Comparison of ENCODE assay signal across 18 cellular contexts in the genomic region with DNA sequence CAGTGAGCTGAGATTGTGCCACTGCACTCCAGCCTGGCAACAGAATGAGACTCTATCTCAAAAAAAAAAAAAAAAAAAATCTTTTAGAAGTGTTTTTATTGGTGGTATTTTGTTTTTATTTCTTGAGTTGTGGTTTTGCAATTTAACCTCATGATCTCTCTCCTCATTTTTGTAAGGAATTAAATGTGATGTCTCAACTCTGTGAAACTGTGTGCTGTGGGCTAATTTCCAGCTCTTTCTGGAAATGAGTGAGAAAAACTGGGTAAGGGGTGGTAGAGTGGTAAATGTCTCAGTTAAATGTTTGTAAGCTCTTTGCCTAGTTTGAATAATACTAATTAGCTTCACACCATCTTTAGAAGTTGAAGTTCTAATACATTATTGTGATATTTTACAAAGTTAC. TPM values are rescaled to one million over a fixed set of nuclear protein-coding genes. Genes with fewer than 3 reads are reported as not detected.
A peak's percentile ranks its signal among the peaks of the same experiment; 100 is the strongest.
DNase-seq lines count a peak whose midpoint lies in the region; ATAC-seq and TF ChIP-seq lines count a peak whose summit lies in the region.
"Had no signal": no experiment of that assay in that cellular context is flagged by ENCODE, and none has a peak within 500 bp of the region (broad histone marks: within the 10 kb centered on the region; RNA-seq: fewer than 3 reads in every experiment).

No MANE protein-coding gene starts in this region.

- no peak overlapping the region for H3K4me3 Mint-ChIP-seq in activated CD4-positive, alpha-beta T cell treated with anti-CD3 and anti-CD28 coated beads for 36 hours

- CTCF ChIA-PET in activated CD4-positive, alpha-beta T cell treated with anti-CD3 and anti-CD28 coated beads for 36 hours (lab: Charles Lee): interaction anchor here (1.8 kb wide), 1 partner anchor 166 kb away, joined by 5 read pairs; no protein-coding TSS in a partner anchor

- in situ Hi-C loops in astrocyte of the spinal cord (cut with HindIII; ENCODE audit: low sequenced_read_pairs): no loop called here

- peak; percentile 19 for DNase-seq in GM03348 (ENCODE audit: low spot score)
- peak; percentile 33 for DNase-seq in astrocyte of the spinal cord (ENCODE audit: low read depth, low spot score)
- DNase-seq in fibroblast of the aortic adventitia (ENCODE audit: low read depth): peak; percentile 27
- DNase-seq in renal cortical epithelial cell (ENCODE audit: low read depth): peak; percentile 80
- DNase-seq in DMS79 (lab: John Stamatoyannopoulos, UW): no peak
- DNase-seq in cerebellar nuclear complex (lab: John Stamatoyannopoulos, UW): no peak
- no peak for DNase-seq in activated CD4-positive, alpha-beta T cell treated with anti-CD3 and anti-CD28 coated beads for 36 hours
- DNase-seq: COR-L47, EL, Karpas-422, NCI-H1417, NCI-H2029, NCI-H2171, NCI-H446, NCI-H69, PC-3, SJCRH30 had no signal

- H3K4me1 Mint-ChIP-seq in activated CD4-positive, alpha-beta T cell treated with anti-CD3 and anti-CD28 coated beads for 36 hours: no peaks in the 10 kb centered on the region

- H3K4me3 ChIP-seq in astrocyte of the spinal cord (ENCODE audit: low read depth, low read length) (no peak overlapping the region), fibroblast of the aortic adventitia (ENCODE audit: low read depth, low read length) (no peak overlapping the region)
- H3K4me3 ChIP-seq: SJCRH30 had no signal

- intact Hi-C loops in activated CD4-positive, alpha-beta T cell treated with anti-CD3 and anti-CD28 coated beads for 36 hours (cut with DNase I, micrococcal nuclease): no loop called here

- H3K9me3 Mint-ChIP-seq in activated CD4-positive, alpha-beta T cell treated with anti-CD3 and anti-CD28 coated beads for 36 hours (ENCODE audit: low read depth): no peaks in the 10 kb centered on the region

- H3K27me3 Mint-ChIP-seq in activated CD4-positive, alpha-beta T cell treated with anti-CD3 and anti-CD28 coated beads for 36 hours: no peaks in the 10 kb centered on the region

- no peak overlapping the region for H3K27ac Mint-ChIP-seq in activated CD4-positive, alpha-beta T cell treated with anti-CD3 and anti-CD28 coated beads for 36 hours

- POLR2A ChIA-PET in activated CD4-positive, alpha-beta T cell treated with anti-CD3 and anti-CD28 coated beads for 36 hours (lab: Charles Lee): no interaction called here

- no peak for TF ChIP-seq CTCF in astrocyte of the spinal cord (IDR thresholded peaks at IDR 0.05; ENCODE audit: low read depth, low read length)
- TF ChIP-seq CTCF in fibroblast of the aortic adventitia (IDR thresholded peaks at IDR 0.05; ENCODE audit: insufficient read depth, low read length): no peak

- no peak for ATAC-seq in HG02571 (IDR thresholded peaks at IDR 0.05; ENCODE audit: unreplicated experiment)
- ATAC-seq in activated CD4-positive, alpha-beta T cell treated with anti-CD3 and anti-CD28 coated beads for 36 hours: no peak
- ATAC-seq: PC-3 had no signal

- peaks cover 20% of the 10 kb centered on the region for H3K36me3 Mint-ChIP-seq in activated CD4-positive, alpha-beta T cell treated with anti-CD3 and anti-CD28 coated beads for 36 hours (ENCODE audit: low read depth)

RNA-seq across cellular contexts. Expression of gene ACO1, which starts 29.0 kb away (rescaled TPM):
- total RNA-seq in fibroblast of the aortic adventitia (ENCODE audit: low replicate concordance) (81.3 and 125 TPM in 2 replicates), renal cortical epithelial cell (78.0 and 190 TPM in 2 replicates)
- total RNA-seq in activated CD4-positive, alpha-beta T cell treated with anti-CD3 and anti-CD28 coated beads for 36 hours: 10 to 100 TPM; 15.5 TPM

Comparison
In these comparisons a context has a peak if more than half of its experiments do, and no peak if none do; other contexts are left out.
1. DNase-seq: peak in GM03348 (single experiment), astrocyte of the spinal cord (single experiment), fibroblast of the aortic adventitia (single experiment) and renal cortical epithelial cell (single experiment); none in DMS79 (single experiment), cerebellar nuclear complex (0 of 2) and activated CD4-positive, alpha-beta T cell treated with anti-CD3 and anti-CD28 coated beads for 36 hours (single experiment).